Comparison of ENCODE assay signal across 29 cellular contexts in the genomic region with DNA sequence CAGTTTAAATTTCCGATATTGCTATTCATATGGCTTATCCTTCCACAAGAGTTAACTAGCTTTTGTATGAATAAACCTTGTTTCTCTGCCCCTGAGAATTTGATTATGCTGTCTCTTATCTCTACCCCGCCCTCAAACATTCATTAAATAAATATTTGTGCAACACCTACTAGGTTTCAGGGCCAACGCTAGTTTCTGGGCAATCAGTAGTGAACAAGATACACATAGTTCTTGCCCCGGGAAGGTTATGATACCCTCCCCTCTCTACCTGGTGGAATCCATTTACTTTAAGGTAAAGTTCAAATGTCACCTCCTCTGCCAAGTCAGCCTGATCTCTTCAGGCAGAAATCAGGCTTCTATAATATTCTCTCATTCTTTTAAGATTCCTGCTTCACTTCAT.
"Had no signal": no experiment of that assay in that cellular context is flagged by ENCODE, and none has a peak within 500 bp of the region (broad histone marks: within the 10 kb centered on the region; RNA-seq: fewer than 3 reads in every experiment).

No MANE protein-coding gene starts in this region.

- H3K4me1 Mint-ChIP-seq: activated naive CD8-positive, alpha-beta T cell treated with anti-CD3 and anti-CD28 coated beads for 36 hours; natural killer cell; neural progenitor cell; stimulated activated naive CD8-positive, alpha-beta T cell treated with anti-CD3 and anti-CD28 coated beads, Interleukin-15, amount 100 ng/mL, for 72 hours had no signal

- H3K36me3 Mint-ChIP-seq: activated naive CD8-positive, alpha-beta T cell treated with anti-CD3 and anti-CD28 coated beads for 36 hours; natural killer cell; neural progenitor cell; stimulated activated memory B cell treated with anti-CD40 and anti-IgM and Interleukin-4, amounts not matched to agents 10 μg/mL and 1 μg/mL and 100 μg/mL, for 72 hours had no signal

- H2AFZ ChIP-seq: hepatocyte, neural progenitor cell had no signal

- FAIRE-seq: endothelial cell of umbilical vein, keratinocyte had no signal

- DNase-seq: activated CD4-positive, alpha-beta T cell treated with anti-CD3 and anti-CD28 coated beads, Interleukin-2, amount 10 ng/mL, durations not matched to agents 24 days and 14 days; activated CD4-positive, CD25-positive, alpha-beta regulatory T cell treated with anti-CD3 and anti-CD28 coated beads, Interleukin-2, amount 50 U/mL, for 72 hours; activated CD8-positive, alpha-beta T cell treated with anti-CD3 and anti-CD28 coated beads for 36 hours; activated effector memory CD4-positive, alpha-beta T cell treated with anti-CD3 and anti-CD28 coated beads, Interleukin-2, amount 50 U/mL, for 16 hours; activated naive CD4-positive, alpha-beta T cell treated with anti-CD3 and anti-CD28 coated beads for 36 hours; activated naive CD8-positive, alpha-beta T cell treated with anti-CD3 and anti-CD28 coated beads for 36 hours; activated T-cell treated with anti-CD3 and anti-CD28 coated beads for 4 hours; adrenal gland; brain microvascular endothelial cell; caudate nucleus; left cardiac atrium; lower lobe of right lung; mesenchymal stem cell; natural killer cell; occipital lobe; right cardiac atrium; stimulated activated CD4-positive, alpha-beta T cell treated with anti-CD3 and anti-CD28 coated beads, Interleukin-12 subunit alpha, Interleukin-12 subunit beta, amount 100 ng/mL, for 4 hours; stimulated activated CD4-positive, alpha-beta T cell treated with anti-CD3 and anti-CD28 coated beads, Interleukin-4, amount 100 ng/mL, for 24 hours; stimulated activated naive CD8-positive, alpha-beta T cell treated with anti-CD3 and anti-CD28 coated beads, Interleukin-15, amount 100 ng/mL, for 72 hours; substantia nigra; T-helper 2 cell; upper lobe of left lung had no signal

- H3K79me2 ChIP-seq: hepatocyte had no signal

- H3K4me3 Mint-ChIP-seq: activated CD4-positive, alpha-beta T cell treated with anti-CD3 and anti-CD28 coated beads, Interleukin-2, amount 10 ng/mL, durations not matched to agents 24 days and 14 days; activated CD8-positive, alpha-beta T cell treated with anti-CD3 and anti-CD28 coated beads for 36 hours; activated naive CD4-positive, alpha-beta T cell treated with anti-CD3 and anti-CD28 coated beads for 36 hours; activated naive CD8-positive, alpha-beta T cell treated with anti-CD3 and anti-CD28 coated beads for 36 hours; natural killer cell; neural progenitor cell; stimulated activated memory B cell treated with anti-CD40 and anti-IgM and Interleukin-4, amounts not matched to agents 10 μg/mL and 1 μg/mL and 100 μg/mL, for 72 hours; stimulated activated naive CD8-positive, alpha-beta T cell treated with anti-CD3 and anti-CD28 coated beads, Interleukin-15, amount 100 ng/mL, for 72 hours had no signal

- H3K9me3 ChIP-seq: adrenal gland, ascending aorta, gastroesophageal sphincter, lower lobe of right lung, upper lobe of left lung had no signal

- H3K27ac ChIP-seq: adrenal gland, ascending aorta, brain microvascular endothelial cell, gastroesophageal sphincter, hepatocyte, lower lobe of right lung, neural progenitor cell, upper lobe of left lung had no signal

- H3K4me2 ChIP-seq: hepatocyte, neural progenitor cell had no signal

- H3K36me3 ChIP-seq: adrenal gland, ascending aorta, brain microvascular endothelial cell, gastroesophageal sphincter, lower lobe of right lung, neural progenitor cell, upper lobe of left lung had no signal

- H3K4me1 ChIP-seq: adrenal gland, lower lobe of right lung, neural progenitor cell, upper lobe of left lung had no signal

- ATAC-seq: activated CD8-positive, alpha-beta T cell treated with anti-CD3 and anti-CD28 coated beads for 36 hours; gastroesophageal sphincter; lower lobe of right lung; natural killer cell; right cardiac atrium; stimulated activated memory B cell treated with anti-CD40 and anti-IgM and Interleukin-4, amounts not matched to agents 10 μg/mL and 1 μg/mL and 100 μg/mL, for 72 hours; stimulated activated naive CD8-positive, alpha-beta T cell treated with anti-CD3 and anti-CD28 coated beads, Interleukin-15, amount 100 ng/mL, for 72 hours had no signal

- H3K4me3 ChIP-seq: adrenal gland, ascending aorta, gastroesophageal sphincter, hepatocyte, lower lobe of right lung, neural progenitor cell, upper lobe of left lung had no signal

- H3K27ac Mint-ChIP-seq: activated CD4-positive, alpha-beta T cell treated with anti-CD3 and anti-CD28 coated beads, Interleukin-2, amount 10 ng/mL, durations not matched to agents 24 days and 14 days; activated CD8-positive, alpha-beta T cell treated with anti-CD3 and anti-CD28 coated beads for 36 hours; activated naive CD4-positive, alpha-beta T cell treated with anti-CD3 and anti-CD28 coated beads for 36 hours; activated naive CD8-positive, alpha-beta T cell treated with anti-CD3 and anti-CD28 coated beads for 36 hours; natural killer cell; neural progenitor cell; stimulated activated memory B cell treated with anti-CD40 and anti-IgM and Interleukin-4, amounts not matched to agents 10 μg/mL and 1 μg/mL and 100 μg/mL, for 72 hours; stimulated activated naive CD8-positive, alpha-beta T cell treated with anti-CD3 and anti-CD28 coated beads, Interleukin-15, amount 100 ng/mL, for 72 hours had no signal

- H3K9me3 Mint-ChIP-seq: activated CD4-positive, alpha-beta T cell treated with anti-CD3 and anti-CD28 coated beads, Interleukin-2, amount 10 ng/mL, durations not matched to agents 24 days and 14 days; activated CD8-positive, alpha-beta T cell treated with anti-CD3 and anti-CD28 coated beads for 36 hours; activated naive CD4-positive, alpha-beta T cell treated with anti-CD3 and anti-CD28 coated beads for 36 hours; activated naive CD8-positive, alpha-beta T cell treated with anti-CD3 and anti-CD28 coated beads for 36 hours; natural killer cell; neural progenitor cell; stimulated activated memory B cell treated with anti-CD40 and anti-IgM and Interleukin-4, amounts not matched to agents 10 μg/mL and 1 μg/mL and 100 μg/mL, for 72 hours; stimulated activated naive CD8-positive, alpha-beta T cell treated with anti-CD3 and anti-CD28 coated beads, Interleukin-15, amount 100 ng/mL, for 72 hours had no signal

- H3K27me3 Mint-ChIP-seq: activated CD8-positive, alpha-beta T cell treated with anti-CD3 and anti-CD28 coated beads for 36 hours; stimulated activated memory B cell treated with anti-CD40 and anti-IgM and Interleukin-4, amounts not matched to agents 10 μg/mL and 1 μg/mL and 100 μg/mL, for 72 hours had no signal

- H3K27me3 ChIP-seq: adrenal gland, ascending aorta, brain microvascular endothelial cell, gastroesophageal sphincter, hepatocyte, neural progenitor cell, upper lobe of left lung had no signal
